ENCODE assay signal across 11 cellular contexts in the genomic region with DNA sequence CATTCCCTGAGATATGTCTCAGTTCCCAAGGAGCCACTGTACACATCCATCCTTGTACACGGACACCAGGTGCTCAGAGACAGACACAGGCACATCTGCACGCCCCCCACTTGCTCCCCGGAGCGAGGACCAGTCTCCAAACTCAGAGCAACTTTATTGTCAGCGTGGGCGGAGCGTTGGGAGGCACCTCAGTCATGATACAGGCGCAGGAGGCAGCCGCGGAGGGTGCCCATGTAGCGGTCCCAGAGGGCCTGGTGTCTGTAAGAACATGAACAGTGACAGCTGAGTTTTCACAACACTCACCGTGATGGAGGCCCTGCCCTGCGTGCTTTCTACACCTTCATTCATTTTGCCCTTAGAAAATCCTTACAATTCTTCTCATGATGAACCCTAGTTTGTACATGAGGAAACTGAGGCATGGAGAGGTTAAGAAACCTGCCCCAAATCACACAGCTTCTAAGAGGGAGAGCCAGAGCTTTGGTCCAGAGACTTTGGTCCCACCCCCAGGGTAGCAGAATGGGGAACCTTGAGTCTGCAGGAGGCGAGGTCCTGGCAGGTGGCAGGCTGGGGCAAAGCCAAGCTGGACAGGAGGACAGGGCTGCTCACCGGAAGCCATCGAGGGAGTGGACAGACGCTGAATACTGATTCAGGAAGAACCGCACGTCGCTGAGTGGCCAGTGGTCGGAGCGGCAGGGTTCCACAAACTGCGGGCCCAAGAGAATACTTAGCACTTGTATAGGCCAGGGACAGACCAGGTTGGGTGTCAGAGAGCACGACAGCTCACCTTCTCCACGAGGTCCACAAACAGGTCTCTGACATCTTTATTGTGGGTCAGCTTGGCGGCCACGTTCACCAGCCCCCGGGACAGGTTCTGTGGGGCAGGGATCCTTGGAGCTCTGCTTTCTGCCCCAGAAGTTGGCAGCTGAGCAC. TPM values are rescaled to one million over a fixed set of nuclear protein-coding genes. Genes with fewer than 3 reads are reported as not detected.
DNase-seq lines count a peak whose midpoint lies in the region; ATAC-seq, FAIRE-seq and TF ChIP-seq lines count a peak whose summit lies in the region.
"Had no signal": no experiment of that assay in that cellular context is flagged by ENCODE, and none has a peak within 500 bp of the region (broad histone marks: within the 10 kb centered on the region; RNA-seq: fewer than 3 reads in every experiment).

No MANE protein-coding gene starts in this region.

- CTCF ChIA-PET in PC-9 (lab: Charles Lee): interaction anchor here (0.5 to 1.9 kb wide), 13 partner anchors 22 to 486 kb away, joined by 3 to 11 read pairs (median 5); a partner anchor contains a TSS

- peak overlapping the region in 22 of 59 donors; percentile 1 to 35 (median 18) for H3K4me3 ChIP-seq in dorsolateral prefrontal cortex
- no peak overlapping the region for H3K4me3 ChIP-seq in neutrophil (ENCODE audit: low read depth in 1 of 2, low read length in 1 of 2)
- no peak overlapping the region for H3K4me3 ChIP-seq in PC-9

- DNase-seq in T-helper 1 cell (no peak), HTR-8/SVneo (ENCODE audit: insufficient read length, low spot score) (no peak), dorsolateral prefrontal cortex (no peak), DMS79 (lab: John Stamatoyannopoulos, UW) (no peak), PC-9 (no peak)

- peaks cover 16% of the 10 kb centered on the region for H3K79me2 ChIP-seq in PC-9 (ENCODE audit: low read depth)

- H3K27me3 ChIP-seq in dorsolateral prefrontal cortex: no peaks in the 10 kb centered on the region
- H3K27me3 ChIP-seq in neutrophil: no peaks in the 10 kb centered on the region
- no peaks in the 10 kb centered on the region for H3K27me3 ChIP-seq in PC-9 (ENCODE audit: insufficient read depth, low read depth)

- peaks cover 23% of the 10 kb centered on the region for H3K36me3 Mint-ChIP-seq in T-helper 1 cell treated with Interleukin-12 subunit alpha and Interleukin-12 subunit beta and Interleukin-4 antibody, amounts not matched to agents 30 μg/mL and 1 μg/mL, for 36 hours (ENCODE audit: low read depth)

- intact Hi-C loops in dorsolateral prefrontal cortex (cut with DNase I): loop anchor here in 1 of 2 donors (2.0 to 5.0 kb wide), 2 partner anchors 33 to 77 kb away; a partner anchor contains a TSS
- intact Hi-C loops in PC-9 (cut with micrococcal nuclease; ENCODE audit: unreplicated experiment): loop anchor here (1.0 to 10.0 kb wide), 3 partner anchors 105 to 181 kb away; no protein-coding TSS in a partner anchor

- POLR2A ChIA-PET in PC-9 (lab: Charles Lee; ENCODE audit: unreplicated experiment): interaction anchor here (0.6 to 1.0 kb wide), 5 partner anchors 13 to 1483 kb away, joined by 3 to 8 read pairs (median 4); no protein-coding TSS in a partner anchor

- peak; percentile 4 for FAIRE-seq in HTR-8/SVneo (lab: Jason Lieb, UNC)

- no peak overlapping the region for H3K4me2 ChIP-seq in PC-9

- BruUV-seq in PC-9 (replicated peaks; lab: Mats Ljungman, UMichigan): no TSS peak

- H3K36me3 ChIP-seq in neutrophil (peaks cover 25% of the 10 kb centered on the region), PC-9 (ENCODE audit: low read depth) (peaks cover 18% of the 10 kb centered on the region; the same call in 1 of the 2 replicates)

- H3K4me1 ChIP-seq in neutrophil (ENCODE audit: control insufficient read depth in 1 of 2, insufficient read depth in 1 of 2, low read depth in 1 of 2, low read length in 1 of 2) (peaks cover 33 to 47% of the 10 kb centered on the region in 2 experiments), PC-9 (replicated peaks; ENCODE audit: insufficient read depth) (peaks cover 16% of the 10 kb centered on the region)

- peak overlapping the region; percentile 65 for H3K27ac Mint-ChIP-seq in T-helper 1 cell treated with Interleukin-12 subunit alpha and Interleukin-12 subunit beta and Interleukin-4 antibody, amounts not matched to agents 30 μg/mL and 1 μg/mL, for 36 hours
- H3K27ac Mint-ChIP-seq: nephron progenitor cell had no signal

- no peak overlapping the region for H3K4me3 Mint-ChIP-seq in T-helper 1 cell treated with Interleukin-12 subunit alpha and Interleukin-12 subunit beta and Interleukin-4 antibody, amounts not matched to agents 30 μg/mL and 1 μg/mL, for 36 hours
- H3K4me3 Mint-ChIP-seq: nephron progenitor cell had no signal

- H3K4me1 Mint-ChIP-seq in T-helper 1 cell treated with Interleukin-12 subunit alpha and Interleukin-12 subunit beta and Interleukin-4 antibody, amounts not matched to agents 30 μg/mL and 1 μg/mL, for 36 hours (ENCODE audit: low read depth): peaks cover 42% of the 10 kb centered on the region

- H3K27me3 Mint-ChIP-seq in T-helper 1 cell treated with Interleukin-12 subunit alpha and Interleukin-12 subunit beta and Interleukin-4 antibody, amounts not matched to agents 30 μg/mL and 1 μg/mL, for 36 hours (ENCODE audit: low read depth): no peaks in the 10 kb centered on the region

- peaks cover 32% of the 10 kb centered on the region; the same call in 1 of the 2 replicates for H3F3A ChIP-seq in PC-9 (ENCODE audit: insufficient read depth, low read depth)

- no peak for ATAC-seq in GM18511 (IDR thresholded peaks at IDR 0.05; ENCODE audit: unreplicated experiment)

- TF ChIP-seq CTCF in dorsolateral prefrontal cortex (IDR thresholded peaks at IDR 0.05 in 54 of 56, conservative IDR thresholded peaks at IDR 0.05 in 2 of 56; ENCODE audit: low read depth in 1 of 56, partially characterized antibody in 56 of 56) (no peak), neutrophil (IDR thresholded peaks at IDR 0.05) (no peak), PC-9 (conservative IDR thresholded peaks at IDR 0.05) (no peak)

- H3K9me3 ChIP-seq in neutrophil (no peaks in the 10 kb centered on the region), PC-9 (ENCODE audit: insufficient read depth, low read depth) (no peaks in the 10 kb centered on the region)

- H4K20me1 ChIP-seq in PC-9 (ENCODE audit: insufficient read depth): no peaks in the 10 kb centered on the region

- H3K9me2 ChIP-seq in PC-9 (ENCODE audit: insufficient read depth): no peaks in the 10 kb centered on the region

- H3K9me3 Mint-ChIP-seq in T-helper 1 cell treated with Interleukin-12 subunit alpha and Interleukin-12 subunit beta and Interleukin-4 antibody, amounts not matched to agents 30 μg/mL and 1 μg/mL, for 36 hours: no peaks in the 10 kb centered on the region
- H3K9me3 Mint-ChIP-seq: nephron progenitor cell had no signal

- H3K27ac ChIP-seq in dorsolateral prefrontal cortex (peak overlapping the region in 53 of 59 donors; percentile 3 to 85 (median 59)), neutrophil (peak overlapping the region; percentile 35), PC-9 (no peak overlapping the region)
- H3K27ac ChIP-seq: 22Rv1 had no signal

- no peak overlapping the region for H2AFZ ChIP-seq in PC-9

RNA-seq across cellular contexts. Expression of a gene that starts 4.2 kb away (rescaled TPM):
- total RNA-seq in dorsolateral prefrontal cortex: 100 to 1,000 TPM in 19 of 120 experiments, 10 to 100 TPM in 101; 56.1 to 115 (median 86.6) TPM
- total RNA-seq in PC-9 (2021): 105 and 141 TPM in 2 replicates

RNA-seq across cellular contexts. Expression of a gene that starts 4.4 kb away (rescaled TPM):
- total RNA-seq in dorsolateral prefrontal cortex (1 to 10 TPM in 14 of 120 experiments, under 1 TPM in 32, not detected in 74; 0.32 to 2.9 (median 0.65) TPM), PC-9 (2021) (not detected in 2 replicates)

RNA-seq across cellular contexts. Expression of a gene that starts 6.4 kb away (rescaled TPM):
- 100 to 1,000 TPM in 4 of 120 experiments, 10 to 100 TPM in 116; 37.7 to 126 (median 71.6) TPM for total RNA-seq in dorsolateral prefrontal cortex
- 45.0 and 95.0 TPM in 2 replicates for total RNA-seq in PC-9 (2021)

RNA-seq across cellular contexts. Expression of a gene that starts 11.5 kb away (rescaled TPM):
- total RNA-seq in dorsolateral prefrontal cortex: 10 to 100 TPM; 16.5 to 72.1 (median 33.7) TPM
- total RNA-seq in PC-9 (2021): 18.1 and 32.3 TPM in 2 replicates

RNA-seq across cellular contexts. Expression of a gene that starts 16.1 kb away (rescaled TPM):
- total RNA-seq in dorsolateral prefrontal cortex (1 to 10 TPM in 55 of 120 experiments, under 1 TPM in 41, not detected in 24; 0.30 to 6.6 (median 1.2) TPM), PC-9 (2021) (58.8 and 69.9 TPM in 2 replicates)
- total RNA-seq: skeletal muscle tissue had no signal
